Comparison of ENCODE assay signal across 18 cellular contexts in the genomic region with DNA sequence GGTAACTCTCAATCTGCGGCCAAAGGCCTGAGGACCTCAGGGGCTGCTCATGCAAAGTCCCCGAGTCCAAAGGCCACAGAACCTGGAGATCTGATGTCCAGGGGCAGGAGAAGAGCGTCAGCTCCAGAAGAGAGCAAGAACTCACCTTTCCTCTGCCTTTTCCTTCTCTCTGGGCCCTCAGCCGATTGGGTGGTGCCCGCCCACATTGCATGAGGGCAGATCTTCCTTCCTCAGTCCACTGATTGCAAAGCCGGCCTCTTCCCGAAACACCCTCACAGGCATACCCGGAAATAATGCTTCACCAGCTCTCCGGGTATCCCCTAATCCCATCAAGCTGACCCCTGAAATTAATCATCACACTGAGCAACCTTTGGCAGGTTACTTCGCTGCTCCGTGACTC. TPM values are rescaled to one million over a fixed set of nuclear protein-coding genes. Genes with fewer than 3 reads are reported as not detected.
A peak's percentile ranks its signal among the peaks of the same experiment; 100 is the strongest.
DNase-seq lines count a peak whose midpoint lies in the region; ATAC-seq and TF ChIP-seq lines count a peak whose summit lies in the region.
"Had no signal": no experiment of that assay in that cellular context is flagged by ENCODE, and none has a peak within 500 bp of the region (broad histone marks: within the 10 kb centered on the region; RNA-seq: fewer than 3 reads in every experiment).

No MANE protein-coding gene starts in this region.

- DNase-seq in Right ventricle myocardium superior (peak; percentile 2), right atrium auricular region (ENCODE audit: low spot score) (no peak), chondrocyte (ENCODE audit: low spot score) (peak; percentile 37), lower lobe of right lung (peak; percentile 27), upper lobe of right lung (peak; percentile 38), breast epithelium (ENCODE audit: low spot score in 2 of 2) (no peak)
- DNase-seq in stimulated activated CD4-positive, alpha-beta T cell treated with anti-CD3 and anti-CD28 coated beads, Interleukin-4, amount 100 ng/mL, for 1 hour: no peak
- DNase-seq: Caco-2, HCEC 1CT, HFFc6 had no signal

- TF ChIP-seq CTCF in right atrium auricular region (IDR thresholded peaks at IDR 0.05) (no peak), chondrocyte (IDR thresholded peaks at IDR 0.05) (no peak), lower lobe of right lung (IDR thresholded peaks at IDR 0.05) (no peak), upper lobe of right lung (IDR thresholded peaks at IDR 0.05) (no peak), breast epithelium (IDR thresholded peaks at IDR 0.05) (no peak)

- H3K27me3 Mint-ChIP-seq in chondrocyte (ENCODE audit: low read depth): no peaks in the 10 kb centered on the region

- intact Hi-C loops in Right ventricle myocardium superior (cut with DNase I): no loop called here
- intact Hi-C loops in lower lobe of right lung (cut with DNase I): no loop called here
- intact Hi-C loops in upper lobe of right lung (cut with DNase I): no loop called here
- intact Hi-C loops in breast epithelium (cut with DNase I; ENCODE audit: low total_unique reads): loop anchor here (1.0 kb wide), 1 partner anchor 46 kb away; no protein-coding TSS in a partner anchor

- ATAC-seq in Right ventricle myocardium superior (ENCODE audit: poor library complexity) (no peak), lower lobe of right lung (no peak), upper lobe of right lung (no peak), HG03280 (IDR thresholded peaks at IDR 0.05; ENCODE audit: unreplicated experiment) (no peak)

- TF ChIP-seq POLR2A in breast epithelium (IDR thresholded peaks at IDR 0.05): no peak

- H3K9me3 Mint-ChIP-seq in chondrocyte (ENCODE audit: low read depth): no peaks in the 10 kb centered on the region
- H3K9me3 Mint-ChIP-seq: CD8-positive, alpha-beta memory T cell; HFFc6 had no signal

- H3K27me3 ChIP-seq in right atrium auricular region (no peaks in the 10 kb centered on the region), lower lobe of right lung (ENCODE audit: low read depth) (peaks cover under 1% of the 10 kb centered on the region), upper lobe of right lung (no peaks in the 10 kb centered on the region), breast epithelium (no peaks in the 10 kb centered on the region)
- H3K27me3 ChIP-seq: BLaER1 had no signal

- no peak overlapping the region for H3K4me3 ChIP-seq in right atrium auricular region
- H3K4me3 ChIP-seq in lower lobe of right lung: no peak overlapping the region
- no peak overlapping the region for H3K4me3 ChIP-seq in upper lobe of right lung
- H3K4me3 ChIP-seq in breast epithelium: no peak overlapping the region
- H3K4me3 ChIP-seq: BLaER1 had no signal

- H3K9me3 ChIP-seq in right atrium auricular region (no peaks in the 10 kb centered on the region), lower lobe of right lung (no peaks in the 10 kb centered on the region), upper lobe of right lung (no peaks in the 10 kb centered on the region), breast epithelium (no peaks in the 10 kb centered on the region)
- H3K9me3 ChIP-seq: BLaER1, Caco-2 had no signal

- H3K4me3 Mint-ChIP-seq in chondrocyte (ENCODE audit: unreplicated experiment): no peak overlapping the region
- H3K4me3 Mint-ChIP-seq: HFFc6 had no signal

- H3K36me3 ChIP-seq in right atrium auricular region: no peaks in the 10 kb centered on the region
- H3K36me3 ChIP-seq in lower lobe of right lung: no peaks in the 10 kb centered on the region
- no peaks in the 10 kb centered on the region for H3K36me3 ChIP-seq in upper lobe of right lung
- no peaks in the 10 kb centered on the region for H3K36me3 ChIP-seq in breast epithelium
- H3K36me3 ChIP-seq: BLaER1 had no signal

- H3K4me1 ChIP-seq in right atrium auricular region (peaks cover 0 to 8% of the 10 kb centered on the region in 2 donors), lower lobe of right lung (peaks cover 10% of the 10 kb centered on the region), upper lobe of right lung (peaks cover 3% of the 10 kb centered on the region), breast epithelium (peaks cover 0 to 5% of the 10 kb centered on the region in 2 donors)

- no peaks in the 10 kb centered on the region for H3K36me3 Mint-ChIP-seq in chondrocyte (ENCODE audit: low read depth)
- H3K36me3 Mint-ChIP-seq: CD8-positive, alpha-beta memory T cell had no signal

- H3K27ac ChIP-seq in right atrium auricular region (no peak overlapping the region), lower lobe of right lung (no peak overlapping the region), upper lobe of right lung (no peak overlapping the region), breast epithelium (no peak overlapping the region)
- H3K27ac ChIP-seq: 22Rv1, BLaER1, HL-60 had no signal

- no peak overlapping the region for H3K27ac Mint-ChIP-seq in chondrocyte (ENCODE audit: unreplicated experiment)
- H3K27ac Mint-ChIP-seq: HFFc6 had no signal

- H3K4me1 Mint-ChIP-seq in chondrocyte (ENCODE audit: low read depth): peaks cover 6% of the 10 kb centered on the region

RNA-seq across cellular contexts. Expression of a gene that starts 33.4 kb away (rescaled TPM):
- total RNA-seq in Right ventricle myocardium superior: not detected
- under 1 TPM; 0.22 to 0.31 TPM for total RNA-seq in right atrium auricular region
- total RNA-seq in chondrocyte: 0.10 TPM in 1 of 3 replicates, not detected in the others
- 3.5 TPM for total RNA-seq in lower lobe of right lung
- 1.3 TPM for total RNA-seq in upper lobe of right lung
- total RNA-seq in breast epithelium: 100 to 1,000 TPM in 1 of 3 donors, 10 to 100 TPM in 1, under 1 TPM in 1; 0.48 to 123 (median 89.0) TPM
- total RNA-seq: A673; CD8-positive, alpha-beta memory T cell; Daoy; H4; HFFc6 had no signal

RNA-seq across cellular contexts. Expression of a gene that starts 56.9 kb away (rescaled TPM):
- total RNA-seq in Right ventricle myocardium superior: 11.3 TPM
- 1 to 10 TPM; 5.6 to 6.3 TPM for total RNA-seq in right atrium auricular region
- total RNA-seq in chondrocyte: 0.15 to 0.21 TPM in 2 of 3 replicates, not detected in the other
- not detected for total RNA-seq in lower lobe of right lung
- not detected for total RNA-seq in upper lobe of right lung
- under 1 TPM in 2 of 3 donors, not detected in 1; 0.29 to 0.33 TPM for total RNA-seq in breast epithelium
- total RNA-seq: A673, Daoy, H4, HFFc6 had no signal

Comparison
In these comparisons a context has a peak if more than half of its experiments do, and no peak if none do; other contexts are left out.
1. DNase-seq: peak in Right ventricle myocardium superior (single experiment), chondrocyte (single experiment), lower lobe of right lung (single experiment) and upper lobe of right lung (single experiment); none in right atrium auricular region (single experiment), stimulated activated CD4-positive, alpha-beta T cell treated with anti-CD3 and anti-CD28 coated beads, Interleukin-4, amount 100 ng/mL, for 1 hour (single experiment) and breast epithelium (0 of 2).